8 cellular contexts compared by ENCODE assay signal in genomic region chr18:8389391-8390340, GRCh38.
DNase-seq lines count a peak whose midpoint lies in the region; ATAC-seq and TF ChIP-seq lines count a peak whose summit lies in the region.

No MANE protein-coding gene starts in this region.

- H3K36me3 Mint-ChIP-seq in activated CD4-positive, alpha-beta T cell treated with anti-CD3 and anti-CD28 coated beads, Interleukin-2, amount 10 ng/mL, durations not matched to agents 24 days and 14 days (ENCODE audit: low read depth), result no peaks in the 10 kb centered on the region

- intact Hi-C loops in activated CD4-positive, alpha-beta T cell treated with anti-CD3 and anti-CD28 coated beads, Interleukin-2, amount 10 ng/mL, durations not matched to agents 24 days and 14 days (cut with micrococcal nuclease), result no loop called here
- intact Hi-C loops in dorsolateral prefrontal cortex (cut with DNase I) (loop anchor here (5.0 to 10.0 kb wide), 3 partner anchors 822 to 1117 kb away; partner anchors contain the start of gene PTPRM (in 1 of the 2)), lower leg skin (cut with DNase I; ENCODE audit: low total_unique reads) (no loop called here), tibial artery (cut with DNase I; ENCODE audit: low total_unique reads) (no loop called here)

- no peak overlapping the region for H3K4me3 Mint-ChIP-seq in activated CD4-positive, alpha-beta T cell treated with anti-CD3 and anti-CD28 coated beads, Interleukin-2, amount 10 ng/mL, durations not matched to agents 24 days and 14 days

- H3K27me3 ChIP-seq in RWPE2 (ENCODE audit: insufficient read depth, poor library complexity, severe bottlenecking), result no peaks in the 10 kb centered on the region
- H3K27me3 ChIP-seq in dorsolateral prefrontal cortex, result no peaks in the 10 kb centered on the region
- no peaks in the 10 kb centered on the region for H3K27me3 ChIP-seq in tibial artery

- H3K4me1 Mint-ChIP-seq in activated CD4-positive, alpha-beta T cell treated with anti-CD3 and anti-CD28 coated beads, Interleukin-2, amount 10 ng/mL, durations not matched to agents 24 days and 14 days, result no peaks in the 10 kb centered on the region

- H3K27me3 Mint-ChIP-seq in activated CD4-positive, alpha-beta T cell treated with anti-CD3 and anti-CD28 coated beads, Interleukin-2, amount 10 ng/mL, durations not matched to agents 24 days and 14 days, result no peaks in the 10 kb centered on the region

- no peaks in the 10 kb centered on the region for H3K9me3 ChIP-seq in RWPE2 (ENCODE audit: severe bottlenecking)
- no peaks in the 10 kb centered on the region for H3K9me3 ChIP-seq in tibial artery

- H3K4me3 ChIP-seq in RWPE2 (ENCODE audit: severe bottlenecking) (no peak overlapping the region), dorsolateral prefrontal cortex (no peak overlapping the region), lower leg skin (ENCODE audit: low read depth, poor library complexity, severe bottlenecking) (no peak overlapping the region), tibial artery (no peak overlapping the region)

- H3K4me1 ChIP-seq in RWPE2 (ENCODE audit: insufficient read depth, poor library complexity, severe bottlenecking) (no peaks in the 10 kb centered on the region), tibial artery (no peaks in the 10 kb centered on the region)

- TF ChIP-seq POLR2A in lower leg skin (IDR thresholded peaks at IDR 0.05), result no peak

- DNase-seq in activated CD4-positive, alpha-beta T cell treated with anti-CD3 and anti-CD28 coated beads, Interleukin-2, amount 10 ng/mL, durations not matched to agents 24 days and 14 days, result peak; percentile 71
- no peak for DNase-seq in activated CD4-positive, alpha-beta T cell treated with anti-CD3 and anti-CD28 coated beads for 4 hours
- DNase-seq in KG1 (lab: John Stamatoyannopoulos, UW), result peak; percentile 5
- DNase-seq in RWPE2 (ENCODE audit: low spot score), result no peak
- DNase-seq in dorsolateral prefrontal cortex, result peak in 9 of 10 donors; percentile 17 to 82 (median 64)
- peak; percentile 39 to 88 for DNase-seq in lower leg skin (ENCODE audit: low spot score in 2 of 2)
- DNase-seq in tibial artery, result peak; percentile 63 to 72

- H3K27ac Mint-ChIP-seq in activated CD4-positive, alpha-beta T cell treated with anti-CD3 and anti-CD28 coated beads, Interleukin-2, amount 10 ng/mL, durations not matched to agents 24 days and 14 days, result no peak overlapping the region

- WGBS in lower leg skin, 2 donors, result 69 to 71% methylated on average over 14 of the region's 14 CpGs

- ATAC-seq in RWPE2 (ENCODE audit: low read depth) (peak; percentile 82), GM19324 (IDR thresholded peaks at IDR 0.05; ENCODE audit: low FRiP score, unreplicated experiment) (no peak)

- no peaks in the 10 kb centered on the region for H3K9me3 Mint-ChIP-seq in activated CD4-positive, alpha-beta T cell treated with anti-CD3 and anti-CD28 coated beads, Interleukin-2, amount 10 ng/mL, durations not matched to agents 24 days and 14 days

- H3K36me3 ChIP-seq in RWPE2 (ENCODE audit: low read depth), result no peaks in the 10 kb centered on the region; the same call in none of the 2 replicates
- peaks cover 27 to 60% (median 59%) of the 10 kb centered on the region in 3 donors for H3K36me3 ChIP-seq in tibial artery

- H3K27ac ChIP-seq in RWPE2 (ENCODE audit: poor library complexity, severe bottlenecking) (no peak overlapping the region), dorsolateral prefrontal cortex (no peak overlapping the region), tibial artery (no peak overlapping the region)

- TF ChIP-seq CTCF in RWPE2 (IDR thresholded peaks at IDR 0.05; ENCODE audit: poor library complexity, severe bottlenecking) (peak; percentile 83), dorsolateral prefrontal cortex (IDR thresholded peaks at IDR 0.05 in 54 of 56, conservative IDR thresholded peaks at IDR 0.05 in 2 of 56; ENCODE audit: low read depth in 1 of 56, partially characterized antibody in 56 of 56) (peak in 55 of 56 donors; percentile 36 to 90 (median 81)), lower leg skin (IDR thresholded peaks at IDR 0.05) (no peak), tibial artery (IDR thresholded peaks at IDR 0.05) (peak; percentile 64 to 69)

Comparison
In these comparisons a context has a peak if more than half of its experiments do, and no peak if none do; other contexts are left out.
1. DNase-seq: peak in activated CD4-positive, alpha-beta T cell treated with anti-CD3 and anti-CD28 coated beads, Interleukin-2, amount 10 ng/mL, durations not matched to agents 24 days and 14 days (single experiment), KG1 (single experiment), dorsolateral prefrontal cortex (9 of 10), lower leg skin (2 of 2) and tibial artery (2 of 2); none in activated CD4-positive, alpha-beta T cell treated with anti-CD3 and anti-CD28 coated beads for 4 hours (0 of 2) and RWPE2 (single experiment).
2. CTCF ChIP-seq: peak in RWPE2 (single experiment), dorsolateral prefrontal cortex (55 of 56) and tibial artery (2 of 2); none in lower leg skin (0 of 3).
3. intact Hi-C loops: an anchor here in dorsolateral prefrontal cortex (5.0 to 10.0 kb wide); none called in activated CD4-positive, alpha-beta T cell treated with anti-CD3 and anti-CD28 coated beads, Interleukin-2, amount 10 ng/mL, durations not matched to agents 24 days and 14 days, lower leg skin and tibial artery.